In the genomic region with DNA sequence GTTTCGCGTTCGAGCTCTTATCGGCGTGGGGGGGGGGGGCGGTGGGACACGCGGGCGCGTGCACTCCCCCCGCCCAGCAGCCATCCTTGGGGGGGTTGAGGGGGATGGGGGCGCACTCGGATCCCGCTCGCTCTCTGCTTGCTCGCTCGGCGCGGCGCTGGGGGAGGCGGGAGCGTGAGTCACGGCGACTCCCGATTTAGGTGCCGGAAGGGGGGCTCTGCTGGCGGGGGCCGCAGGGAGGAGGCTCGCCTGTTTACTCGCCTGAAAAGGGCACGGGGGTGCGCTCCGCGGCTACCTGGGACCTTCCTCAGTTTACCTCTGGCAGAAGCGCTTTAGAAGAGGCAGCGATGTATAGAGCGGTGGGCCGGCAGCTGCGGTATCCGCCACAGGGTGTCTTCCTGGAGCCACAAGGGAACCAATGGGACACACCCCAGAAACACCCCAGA, we compare ENCODE assay signal across 8 cellular contexts. TPM values are rescaled to one million over a fixed set of nuclear protein-coding genes. Genes with fewer than 3 reads are reported as not detected.
DNase-seq lines count a peak whose midpoint lies in the region; ATAC-seq and TF ChIP-seq lines count a peak whose summit lies in the region.

No MANE protein-coding gene starts in this region.

- H3K27ac ChIP-seq in left ventricle myocardium inferior (replicated peaks), result no peak overlapping the region
- H3K27ac ChIP-seq in right atrium auricular region, result no peak overlapping the region

- peaks cover 83% of the 10 kb centered on the region for H3K27me3 ChIP-seq in left ventricle myocardium inferior (ENCODE audit: low read depth)
- H3K27me3 ChIP-seq in right atrium auricular region, result peaks cover 23 to 69% of the 10 kb centered on the region in 2 donors

- H3K9me3 ChIP-seq in left ventricle myocardium inferior (replicated peaks) (no peaks in the 10 kb centered on the region), right atrium auricular region (no peaks in the 10 kb centered on the region)

- no peaks in the 10 kb centered on the region for H3K9me3 Mint-ChIP-seq in type B pancreatic cell

- H3K4me3 ChIP-seq in left ventricle myocardium inferior (peak overlapping the region; percentile 50), right atrium auricular region (peak overlapping the region in 1 of 2 donors; percentile 31), WI38 (ENCODE audit: low read depth, low read length) (peak overlapping the region; percentile 55)

- H3K36me3 Mint-ChIP-seq in type B pancreatic cell, result peaks cover 3% of the 10 kb centered on the region

- TF ChIP-seq CTCF in left ventricle myocardium inferior (IDR thresholded peaks at IDR 0.05; ENCODE audit: borderline replicate concordance) (no peak), right atrium auricular region (IDR thresholded peaks at IDR 0.05) (no peak), WI38 (IDR thresholded peaks at IDR 0.05; ENCODE audit: low read depth, low read length) (no peak), type B pancreatic cell (conservative IDR thresholded peaks at IDR 0.05) (no peak)

- ATAC-seq in GM21360 (IDR thresholded peaks at IDR 0.05; ENCODE audit: unreplicated experiment), result no peak

- peak overlapping the region; percentile 27 for H3K27ac Mint-ChIP-seq in type B pancreatic cell

- peaks cover 81% of the 10 kb centered on the region for H3K27me3 Mint-ChIP-seq in type B pancreatic cell

- no peaks in the 10 kb centered on the region for H3K36me3 ChIP-seq in left ventricle myocardium inferior
- no peaks in the 10 kb centered on the region for H3K36me3 ChIP-seq in right atrium auricular region

- intact Hi-C loops in left ventricle myocardium inferior (cut with micrococcal nuclease) (no loop called here), head of caudate nucleus (cut with DNase I) (no loop called here)

- DNase-seq in left ventricle myocardium inferior (no peak), right atrium auricular region (ENCODE audit: low spot score) (no peak), head of caudate nucleus (peak in 39 of 42 donors; percentile 52 to 90 (median 76)), type B pancreatic cell (ENCODE audit: extremely low spot score, unreplicated experiment) (no peak)
- no peak for DNase-seq in activated CD4-positive, CD25-positive, alpha-beta regulatory T cell treated with anti-CD3 and anti-CD28 coated beads, Interleukin-2, amount 50 U/mL, for 72 hours
- DNase-seq in stimulated activated CD4-positive, alpha-beta T cell treated with anti-CD3 and anti-CD28 coated beads, Interleukin-1b, Interleukin-23, amount 100 ng/mL, for 48 hours, result no peak

- peak overlapping the region; percentile 90 for H3K4me3 Mint-ChIP-seq in type B pancreatic cell

- peaks cover 25% of the 10 kb centered on the region for H3K4me1 Mint-ChIP-seq in type B pancreatic cell (ENCODE audit: unreplicated experiment)

- peaks cover 51% of the 10 kb centered on the region for H3K4me1 ChIP-seq in left ventricle myocardium inferior
- H3K4me1 ChIP-seq in right atrium auricular region, result peaks cover 0 to 59% of the 10 kb centered on the region in 2 donors

RNA-seq across cellular contexts. Expression of a gene that starts 1.1 kb away (rescaled TPM):
- total RNA-seq in left ventricle myocardium inferior (20.0 TPM), right atrium auricular region (1 to 10 TPM; 9.4 to 9.9 TPM), type B pancreatic cell (ENCODE audit: low replicate concordance) (0.90 and 1.6 TPM in 2 replicates)

RNA-seq across cellular contexts. Expression of a gene that starts 15.9 kb away (rescaled TPM):
- total RNA-seq in left ventricle myocardium inferior, result 142 TPM
- total RNA-seq in right atrium auricular region, result 100 to 1,000 TPM; 130 to 131 TPM
- 125 and 126 TPM in 2 replicates for total RNA-seq in type B pancreatic cell (ENCODE audit: low replicate concordance)

RNA-seq across cellular contexts. Expression of a gene that starts 38.9 kb away (rescaled TPM):
- 55.1 TPM for total RNA-seq in left ventricle myocardium inferior
- total RNA-seq in right atrium auricular region, result 10 to 100 TPM; 31.7 to 58.8 TPM
- total RNA-seq in type B pancreatic cell (ENCODE audit: low replicate concordance), result 96.6 and 131 TPM in 2 replicates

Comparison
In these comparisons a context has a peak if more than half of its experiments do, and no peak if none do; other contexts are left out.
1. DNase-seq: peak in head of caudate nucleus (39 of 42); none in left ventricle myocardium inferior (single experiment), right atrium auricular region (single experiment), type B pancreatic cell (single experiment), activated CD4-positive, CD25-positive, alpha-beta regulatory T cell treated with anti-CD3 and anti-CD28 coated beads, Interleukin-2, amount 50 U/mL, for 72 hours (single experiment) and stimulated activated CD4-positive, alpha-beta T cell treated with anti-CD3 and anti-CD28 coated beads, Interleukin-1b, Interleukin-23, amount 100 ng/mL, for 48 hours (single experiment).